ENCODE assay signal across 8 cellular contexts in genomic region chr1:200415693-200416593, GRCh38. TPM values are rescaled to one million over a fixed set of nuclear protein-coding genes. Genes with fewer than 3 reads are reported as not detected.
DNase-seq lines count a peak whose midpoint lies in the region; ATAC-seq, FAIRE-seq and TF ChIP-seq lines count a peak whose summit lies in the region.

No MANE protein-coding gene starts in this region.

- H3K4me1 ChIP-seq in heart left ventricle (peaks cover 0 to 15% (median 9%) of the 10 kb centered on the region in 12 donors), upper lobe of right lung (peaks cover 13% of the 10 kb centered on the region)

- intact Hi-C loops in heart left ventricle (cut with DNase I) = no loop called here
- intact Hi-C loops in upper lobe of right lung (cut with DNase I) = no loop called here
- intact Hi-C loops in activated naive CD4-positive, alpha-beta T cell treated with anti-CD3 and anti-CD28 coated beads for 36 hours (cut with micrococcal nuclease) = no loop called here

- H3K4me3 ChIP-seq in heart left ventricle = no peak overlapping the region
- H3K4me3 ChIP-seq in upper lobe of right lung = no peak overlapping the region

- H3K9me3 ChIP-seq in heart left ventricle = no peaks in the 10 kb centered on the region
- H3K9me3 ChIP-seq in upper lobe of right lung = no peaks in the 10 kb centered on the region

- H3K27ac ChIP-seq in heart left ventricle = peak overlapping the region in 8 of 12 donors; percentile 2 to 66 (median 40)
- peak overlapping the region; percentile 75 for H3K27ac ChIP-seq in upper lobe of right lung

- CTCF ChIA-PET in activated naive CD4-positive, alpha-beta T cell treated with anti-CD3 and anti-CD28 coated beads for 36 hours (lab: Charles Lee) = interaction anchor here (0.6 to 1.1 kb wide), 2 partner anchors 74 to 94 kb away, joined by 4 to 7 read pairs; no protein-coding TSS in a partner anchor

- no peak overlapping the region for H3K4me3 Mint-ChIP-seq in activated naive CD4-positive, alpha-beta T cell treated with anti-CD3 and anti-CD28 coated beads for 36 hours

- FAIRE-seq in GM18507 (lab: Jason Lieb, UNC) = peak; percentile 82

- DNase-seq in GM18507 (ENCODE audit: extremely low spot score, insufficient read length, low read depth) (peak; percentile 14), RPMI7951 (ENCODE audit: low read depth) (peak; percentile 90), heart left ventricle (peak in 3 of 5 donors; percentile 23 to 61 (median 46)), upper lobe of right lung (no peak), OCI-M1 (lab: John Stamatoyannopoulos, UW) (no peak), NCI-H82 (lab: John Stamatoyannopoulos, UW) (no peak)
- no peak for DNase-seq in activated naive CD4-positive, alpha-beta T cell treated with anti-CD3 and anti-CD28 coated beads for 36 hours

- ATAC-seq in HG02759 (IDR thresholded peaks at IDR 0.05; ENCODE audit: unreplicated experiment) = peak; percentile 79
- ATAC-seq in heart left ventricle = peak; percentile 62 to 87 (median 76)
- peak; percentile 81 for ATAC-seq in upper lobe of right lung

- no peak for TF ChIP-seq POLR2A in heart left ventricle (IDR thresholded peaks at IDR 0.05)

- H3K4me1 Mint-ChIP-seq in activated naive CD4-positive, alpha-beta T cell treated with anti-CD3 and anti-CD28 coated beads for 36 hours (ENCODE audit: low read depth) = peaks cover 9% of the 10 kb centered on the region

- no peaks in the 10 kb centered on the region for H3K27me3 ChIP-seq in heart left ventricle
- no peaks in the 10 kb centered on the region for H3K27me3 ChIP-seq in upper lobe of right lung

- H3K9me3 Mint-ChIP-seq in activated naive CD4-positive, alpha-beta T cell treated with anti-CD3 and anti-CD28 coated beads for 36 hours = no peaks in the 10 kb centered on the region

- H3K36me3 ChIP-seq in heart left ventricle (no peaks in the 10 kb centered on the region), upper lobe of right lung (no peaks in the 10 kb centered on the region)

- H3K27ac Mint-ChIP-seq in activated naive CD4-positive, alpha-beta T cell treated with anti-CD3 and anti-CD28 coated beads for 36 hours = no peak overlapping the region

- H3K27me3 Mint-ChIP-seq in activated naive CD4-positive, alpha-beta T cell treated with anti-CD3 and anti-CD28 coated beads for 36 hours (ENCODE audit: low read depth) = peaks cover 4% of the 10 kb centered on the region

- no peaks in the 10 kb centered on the region for H3K36me3 Mint-ChIP-seq in activated naive CD4-positive, alpha-beta T cell treated with anti-CD3 and anti-CD28 coated beads for 36 hours (ENCODE audit: low read depth)

- 31 to 44% (median 39%) methylated on average over 2 of the region's 2 CpGs for WGBS in heart left ventricle, 4 donors

- TF ChIP-seq CTCF in heart left ventricle (IDR thresholded peaks at IDR 0.05) = no peak
- no peak for TF ChIP-seq CTCF in upper lobe of right lung (IDR thresholded peaks at IDR 0.05)

RNA-seq across cellular contexts. Expression of gene ZNF281, which starts 6.1 kb away (rescaled TPM):
- 11.0 and 15.7 TPM in 2 replicates for total RNA-seq in RPMI7951 (2014; rRNA removed; shearing (Covaris generic))
- 10 to 100 TPM in 3 of 9 donors, 1 to 10 TPM in 6; 6.7 to 10.6 (median 9.1) TPM for total RNA-seq in heart left ventricle
- 1 to 10 TPM; 3.1 to 5.3 TPM for polyA plus RNA-seq in heart left ventricle
- 19.5 TPM for total RNA-seq in upper lobe of right lung
- total RNA-seq in activated naive CD4-positive, alpha-beta T cell treated with anti-CD3 and anti-CD28 coated beads for 36 hours = 1 to 10 TPM; 6.4 to 7.5 TPM

Comparison
In these comparisons a context has a peak if more than half of its experiments do, and no peak if none do; other contexts are left out.
1. DNase-seq: peak in GM18507 (single experiment), RPMI7951 (single experiment) and heart left ventricle (3 of 5); none in upper lobe of right lung (single experiment), OCI-M1 (single experiment), activated naive CD4-positive, alpha-beta T cell treated with anti-CD3 and anti-CD28 coated beads for 36 hours (single experiment) and NCI-H82 (single experiment).
2. Peak in every context shown above with its lines, with median percentiles within 50 percentile points of each other: ATAC-seq.